In genomic region chr15:39925112-39925830, GRCh38 we compare ENCODE assay signal across 11 cellular contexts. TPM values are rescaled to one million over a fixed set of nuclear protein-coding genes. Genes with fewer than 3 reads are reported as not detected.
A peak's percentile ranks its signal among the peaks of the same experiment; 100 is the strongest.
DNase-seq lines count a peak whose midpoint lies in the region; ATAC-seq, FAIRE-seq and TF ChIP-seq lines count a peak whose summit lies in the region.
"Had no signal": no experiment of that assay in that cellular context is flagged by ENCODE, and none has a peak within 500 bp of the region (broad histone marks: within the 10 kb centered on the region; RNA-seq: fewer than 3 reads in every experiment).

No MANE protein-coding gene starts in this region.

- H3K4me3 ChIP-seq in ACC112 (ENCODE audit: low read depth, low read length) (no peak overlapping the region), epithelial cell of esophagus (ENCODE audit: low read length) (no peak overlapping the region), left ventricle myocardium inferior (no peak overlapping the region)

- intact Hi-C loops in left ventricle myocardium inferior (cut with micrococcal nuclease) = no loop called here

- no peak for TF ChIP-seq POLR2A in H54 (IDR thresholded peaks at IDR 0.05; ENCODE audit: low read depth, low read length)

- TF ChIP-seq CTCF in epithelial cell of esophagus (IDR thresholded peaks at IDR 0.05; ENCODE audit: insufficient read depth, low read depth, low read length, missing control alignments) (no peak), left ventricle myocardium inferior (IDR thresholded peaks at IDR 0.05; ENCODE audit: borderline replicate concordance) (no peak)

- no peaks in the 10 kb centered on the region for H3K36me3 ChIP-seq in ACC112 (ENCODE audit: insufficient read depth, low read length)
- H3K36me3 ChIP-seq in left ventricle myocardium inferior = no peaks in the 10 kb centered on the region
- H3K36me3 ChIP-seq: neutrophil had no signal

- H3K9me3 ChIP-seq in left ventricle myocardium inferior (replicated peaks) = no peaks in the 10 kb centered on the region
- H3K9me3 ChIP-seq: neutrophil had no signal

- no peaks in the 10 kb centered on the region for H3K79me2 ChIP-seq in ACC112 (ENCODE audit: control insufficient read depth, insufficient read depth, low read length, unreplicated experiment)

- DNase-seq in H54 (ENCODE audit: insufficient read length, low spot score) = no peak
- DNase-seq in RPMI7951 (ENCODE audit: low read depth) = peak; percentile 63
- peak; percentile 60 for DNase-seq in epithelial cell of esophagus (ENCODE audit: low read depth)
- no peak for DNase-seq in NCI-H2107 (lab: John Stamatoyannopoulos, UW)
- no peak for DNase-seq in left ventricle myocardium inferior
- DNase-seq in NCI-H2081 treated with DMSO at 0.1 percent for 48 hours (lab: John Stamatoyannopoulos, UW) = no peak
- DNase-seq: COR-L47; stimulated activated CD4-positive, alpha-beta T cell treated with anti-CD3 and anti-CD28 coated beads, Interleukin-1b, Interleukin-23, amount 100 ng/mL, for 48 hours had no signal

- peak; percentile 84 for FAIRE-seq in H54 (lab: Jason Lieb, UNC)

- H3K4me1 ChIP-seq in ACC112 (ENCODE audit: control insufficient read depth, insufficient read depth, low read length, unreplicated experiment) (peaks cover 27% of the 10 kb centered on the region), left ventricle myocardium inferior (peaks cover 12% of the 10 kb centered on the region)

- ATAC-seq in GM19324 (IDR thresholded peaks at IDR 0.05; ENCODE audit: low FRiP score, unreplicated experiment) = no peak

- H2AFZ ChIP-seq in ACC112 (ENCODE audit: low read length, unreplicated experiment) = peak overlapping the region; percentile 25

- no peaks in the 10 kb centered on the region for H3K27me3 ChIP-seq in ACC112 (ENCODE audit: insufficient read depth, low read length)
- H3K27me3 ChIP-seq in left ventricle myocardium inferior (ENCODE audit: low read depth) = peaks cover 3% of the 10 kb centered on the region

- peak overlapping the region; percentile 16; the same call in 1 of the 2 replicates for H3K27ac ChIP-seq in ACC112 (ENCODE audit: low read depth, low read length)
- no peak overlapping the region for H3K27ac ChIP-seq in left ventricle myocardium inferior (replicated peaks)
- H3K27ac ChIP-seq: neutrophil had no signal

RNA-seq across cellular contexts. Expression of gene GPR176, which starts 5.2 kb away (rescaled TPM):
- 44.5 and 50.8 TPM in 2 replicates for total RNA-seq in RPMI7951 (2014; rRNA removed; shearing (Covaris generic))
- 1.6 TPM for total RNA-seq in left ventricle myocardium inferior

RNA-seq across cellular contexts. Expression of gene EIF2AK4, which starts 8.6 kb away (rescaled TPM):
- total RNA-seq in RPMI7951 (2014; rRNA removed; shearing (Covaris generic)) = 63.6 and 77.9 TPM in 2 replicates
- total RNA-seq in left ventricle myocardium inferior = 21.3 TPM

Comparison
In these comparisons a context has a peak if more than half of its experiments do, and no peak if none do; other contexts are left out.
1. DNase-seq: peak in RPMI7951 (single experiment) and epithelial cell of esophagus (single experiment); none in H54 (single experiment), NCI-H2107 (single experiment), left ventricle myocardium inferior (single experiment) and NCI-H2081 treated with DMSO at 0.1 percent for 48 hours (single experiment).
2. RNA of gene GPR176, which starts 5.2 kb away (total RNA-seq): 44.5 to 50.8 TPM in RPMI7951; 1.6 TPM in left ventricle myocardium inferior (single experiment); every median in the first group is over 10 times any median in the second.